In the genomic region with DNA sequence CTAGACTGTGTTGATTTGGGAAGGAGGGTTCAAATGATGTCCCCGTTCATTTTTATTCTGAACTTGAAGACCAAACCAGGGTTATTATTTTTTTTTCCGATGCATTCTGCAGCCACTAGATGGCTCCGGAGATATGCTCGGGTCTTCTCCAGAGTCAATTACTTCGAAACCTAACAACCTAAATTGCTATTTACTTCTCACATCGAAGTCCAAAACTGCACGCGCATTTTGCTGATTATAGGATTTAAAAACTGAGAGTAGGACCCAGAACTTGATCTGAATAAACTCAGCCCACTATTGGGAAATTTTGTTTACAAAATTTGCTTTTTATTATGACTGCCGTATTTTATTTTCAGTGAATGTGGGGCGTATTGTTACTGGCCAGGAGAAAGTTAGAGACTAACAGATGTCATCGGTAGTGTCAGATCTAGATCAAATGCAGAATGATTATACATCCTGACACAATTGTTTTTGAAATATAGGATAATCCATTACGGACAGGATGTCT, we compare ENCODE assay signal across 7 cellular contexts.
A peak's percentile ranks its signal among the peaks of the same experiment; 100 is the strongest.
DNase-seq lines count a peak whose midpoint lies in the region; ATAC-seq and TF ChIP-seq lines count a peak whose summit lies in the region.

No MANE protein-coding gene starts in this region.

- H3K9me2 ChIP-seq in DOHH2 (replicated peaks; ENCODE audit: control insufficient read depth, low read length) = no peaks in the 10 kb centered on the region
- H3K9me2 ChIP-seq in neural cell (ENCODE audit: insufficient read depth, low read length) = no peaks in the 10 kb centered on the region

- H3K27me3 ChIP-seq in DOHH2 (ENCODE audit: control insufficient read depth, low read length) = 0 out of 2 replicates have a peak, but pooled peaks cover 3% of the 10 kb centered on the region
- H3K27me3 ChIP-seq in neural cell (ENCODE audit: insufficient read depth, low read depth, low read length) = no peaks in the 10 kb centered on the region
- no peaks in the 10 kb centered on the region for H3K27me3 ChIP-seq in H7 (ENCODE audit: control insufficient read depth, insufficient read depth, low read length)

- TF ChIP-seq EP300 in neural cell (conservative IDR thresholded peaks at IDR 0.05; ENCODE audit: poor library complexity, severe bottlenecking) = no peak

- peak; percentile 83 for TF ChIP-seq RAD21 in neural cell (conservative IDR thresholded peaks at IDR 0.05)

- H3K9me3 ChIP-seq in DOHH2 (ENCODE audit: control insufficient read depth, insufficient read depth, low read length) (no peaks in the 10 kb centered on the region), neural cell (ENCODE audit: low read length) (no peaks in the 10 kb centered on the region)

- no peak overlapping the region for H3K9ac ChIP-seq in neural cell (ENCODE audit: low read length)

- peak overlapping the region; percentile 7; the same call in 1 of the 2 replicates for H3K4me2 ChIP-seq in DOHH2 (ENCODE audit: low read length)
- no peak overlapping the region for H3K4me2 ChIP-seq in neural cell (ENCODE audit: low read length)

- H3K79me2 ChIP-seq in DOHH2 (ENCODE audit: control insufficient read depth, low read length) (no peaks in the 10 kb centered on the region), neural cell (replicated peaks; ENCODE audit: insufficient read depth, low read length) (no peaks in the 10 kb centered on the region)

- H3K36me3 ChIP-seq in DOHH2 (ENCODE audit: control insufficient read depth, low read length) (no peaks in the 10 kb centered on the region), neural cell (ENCODE audit: insufficient read depth, low read length) (no peaks in the 10 kb centered on the region), H7 (replicated peaks; ENCODE audit: control insufficient read depth, insufficient read depth, low read length) (no peaks in the 10 kb centered on the region)

- DNase-seq in HT-29 (ENCODE audit: low spot score) (peak; percentile 19), SHP77 treated with DMSO at 0.1 percent for 48 hours (lab: John Stamatoyannopoulos, UW) (peak; percentile 92), epithelial cell of proximal tubule (ENCODE audit: low read depth) (no peak), H7 (no peak)

- no peak for ATAC-seq in GM21423 (IDR thresholded peaks at IDR 0.05; ENCODE audit: unreplicated experiment)

- TF ChIP-seq CTCF in DOHH2 (IDR thresholded peaks at IDR 0.05; ENCODE audit: low read depth, low read length, poor library complexity, severe bottlenecking) = peak; percentile 76
- peak; percentile 82 for TF ChIP-seq CTCF in epithelial cell of proximal tubule (conservative IDR thresholded peaks at IDR 0.05; ENCODE audit: low read depth, low read length)
- TF ChIP-seq CTCF in neural cell (IDR thresholded peaks at IDR 0.05; ENCODE audit: poor library complexity, severe bottlenecking) = peak; percentile 84

- H4K20me1 ChIP-seq in DOHH2 (ENCODE audit: control insufficient read depth, insufficient read depth, low read depth, low read length) = no peaks in the 10 kb centered on the region
- H4K20me1 ChIP-seq in neural cell (ENCODE audit: insufficient read depth) = no peaks in the 10 kb centered on the region

- no peak overlapping the region for H2AFZ ChIP-seq in neural cell (ENCODE audit: low read depth, low read length)

- no peak overlapping the region for H3K4me3 ChIP-seq in DOHH2 (ENCODE audit: low read length)
- peak overlapping the region; percentile 41 for H3K4me3 ChIP-seq in epithelial cell of proximal tubule (ENCODE audit: low read depth, low read length)
- no peak overlapping the region for H3K4me3 ChIP-seq in neural cell (ENCODE audit: low read length)
- no peak overlapping the region for H3K4me3 ChIP-seq in H7 (ENCODE audit: insufficient read depth, low read depth, low read length)

- H3K27ac ChIP-seq in DOHH2 (ENCODE audit: low read depth, low read length) = no peak overlapping the region
- H3K27ac ChIP-seq in neural cell (ENCODE audit: low read length) = no peak overlapping the region

- no peaks in the 10 kb centered on the region for H3K4me1 ChIP-seq in DOHH2 (ENCODE audit: control insufficient read depth, low read length)

- no peaks in the 10 kb centered on the region for H3F3A ChIP-seq in DOHH2 (ENCODE audit: control insufficient read depth, insufficient read depth)
- no peaks in the 10 kb centered on the region for H3F3A ChIP-seq in neural cell (ENCODE audit: insufficient read depth, low read length, poor library complexity, severe bottlenecking)

TF ChIP-seq in neural cell, 6 proteins besides CTCF, POLR2A, EP300 and RAD21:
- TF ChIP-seq MXI1 (conservative IDR thresholded peaks at IDR 0.05; ENCODE audit: poor library complexity, severe bottlenecking) (no peak), POLR2AphosphoS5 (IDR thresholded peaks at IDR 0.05) (no peak), TAF1 (IDR thresholded peaks at IDR 0.05; ENCODE audit: low read depth) (no peak), SMC3 (conservative IDR thresholded peaks at IDR 0.05; ENCODE audit: poor library complexity) (peak; percentile 86)
- TF ChIP-seq, protein P1, sequence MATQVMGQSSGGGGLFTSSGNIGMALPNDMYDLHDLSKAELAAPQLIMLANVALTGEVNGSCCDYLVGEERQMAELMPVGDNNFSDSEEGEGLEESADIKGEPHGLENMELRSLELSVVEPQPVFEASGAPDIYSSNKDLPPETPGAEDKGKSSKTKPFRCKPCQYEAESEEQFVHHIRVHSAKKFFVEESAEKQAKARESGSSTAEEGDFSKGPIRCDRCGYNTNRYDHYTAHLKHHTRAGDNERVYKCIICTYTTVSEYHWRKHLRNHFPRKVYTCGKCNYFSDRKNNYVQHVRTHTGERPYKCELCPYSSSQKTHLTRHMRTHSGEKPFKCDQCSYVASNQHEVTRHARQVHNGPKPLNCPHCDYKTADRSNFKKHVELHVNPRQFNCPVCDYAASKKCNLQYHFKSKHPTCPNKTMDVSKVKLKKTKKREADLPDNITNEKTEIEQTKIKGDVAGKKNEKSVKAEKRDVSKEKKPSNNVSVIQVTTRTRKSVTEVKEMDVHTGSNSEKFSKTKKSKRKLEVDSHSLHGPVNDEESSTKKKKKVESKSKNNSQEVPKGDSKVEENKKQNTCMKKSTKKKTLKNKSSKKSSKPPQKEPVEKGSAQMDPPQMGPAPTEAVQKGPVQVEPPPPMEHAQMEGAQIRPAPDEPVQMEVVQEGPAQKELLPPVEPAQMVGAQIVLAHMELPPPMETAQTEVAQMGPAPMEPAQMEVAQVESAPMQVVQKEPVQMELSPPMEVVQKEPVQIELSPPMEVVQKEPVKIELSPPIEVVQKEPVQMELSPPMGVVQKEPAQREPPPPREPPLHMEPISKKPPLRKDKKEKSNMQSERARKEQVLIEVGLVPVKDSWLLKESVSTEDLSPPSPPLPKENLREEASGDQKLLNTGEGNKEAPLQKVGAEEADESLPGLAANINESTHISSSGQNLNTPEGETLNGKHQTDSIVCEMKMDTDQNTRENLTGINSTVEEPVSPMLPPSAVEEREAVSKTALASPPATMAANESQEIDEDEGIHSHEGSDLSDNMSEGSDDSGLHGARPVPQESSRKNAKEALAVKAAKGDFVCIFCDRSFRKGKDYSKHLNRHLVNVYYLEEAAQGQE (IDR thresholded peaks at IDR 0.05; ENCODE audit: borderline replicate concordance) = no peak

Comparison
In these comparisons a context has a peak if more than half of its experiments do, and no peak if none do; other contexts are left out.
1. DNase-seq: peak in HT-29 (single experiment) and SHP77 treated with DMSO at 0.1 percent for 48 hours (single experiment); none in epithelial cell of proximal tubule (single experiment) and H7 (single experiment).
2. Peak in every context shown above with its lines, with median percentiles within 50 percentile points of each other: CTCF ChIP-seq.